In genomic region chrX:69493193-69493592, GRCh38 we compare ENCODE assay signal across 10 cellular contexts. TPM values are rescaled to one million over a fixed set of nuclear protein-coding genes. Genes with fewer than 3 reads are reported as not detected.
A peak's percentile ranks its signal among the peaks of the same experiment; 100 is the strongest.
DNase-seq lines count a peak whose midpoint lies in the region; ATAC-seq and TF ChIP-seq lines count a peak whose summit lies in the region.
"Had no signal": no experiment of that assay in that cellular context is flagged by ENCODE, and none has a peak within 500 bp of the region (broad histone marks: within the 10 kb centered on the region; RNA-seq: fewer than 3 reads in every experiment).

No MANE protein-coding gene starts in this region.

- POLR2A ChIA-PET in activated CD8-positive, alpha-beta T cell treated with anti-CD3 and anti-CD28 coated beads for 36 hours (lab: Charles Lee): no interaction called here

- H3K27me3 Mint-ChIP-seq in activated CD8-positive, alpha-beta T cell treated with anti-CD3 and anti-CD28 coated beads for 36 hours: peaks cover 3% of the 10 kb centered on the region
- H3K27me3 Mint-ChIP-seq: activated B cell treated with CpG ODN at 0.5 μM for 24 hours had no signal

- H3K27ac ChIP-seq in upper lobe of left lung: no peak overlapping the region

- DNase-seq in NCI-H2081 (lab: John Stamatoyannopoulos, UW) (peak; percentile 15 to 24), NCI-H2081 treated with DMSO at 0.1 percent for 48 hours (lab: John Stamatoyannopoulos, UW) (no peak), inferior parietal cortex (ENCODE audit: extremely low spot score) (peak; percentile 22), upper lobe of left lung (no peak)
- peak; percentile 12 for DNase-seq in Jurkat, Clone E6-1 (ENCODE audit: low read depth, low spot score)
- DNase-seq in activated CD8-positive, alpha-beta T cell treated with anti-CD3 and anti-CD28 coated beads for 36 hours: peak; percentile 38
- no peak for DNase-seq in central memory CD4-positive, alpha-beta T cell
- DNase-seq: activated B cell treated with CpG ODN at 0.5 μM for 24 hours had no signal

- no peak for TF ChIP-seq EP300 in upper lobe of left lung (IDR thresholded peaks at IDR 0.05)

- 17 to 19% methylated on average over 4 to 5 of the region's 5 CpGs for WGBS in upper lobe of left lung, 2 donors

- intact Hi-C loops in activated CD8-positive, alpha-beta T cell treated with anti-CD3 and anti-CD28 coated beads for 36 hours (cut with micrococcal nuclease): loop anchor here (5.0 to 10.0 kb wide), 2 partner anchors 529 to 602 kb away; no protein-coding TSS in a partner anchor

- no peak overlapping the region for H3K4me3 Mint-ChIP-seq in activated CD8-positive, alpha-beta T cell treated with anti-CD3 and anti-CD28 coated beads for 36 hours
- H3K4me3 Mint-ChIP-seq: activated B cell treated with CpG ODN at 0.5 μM for 24 hours; CD8-positive, alpha-beta T cell had no signal

- no peak overlapping the region for H3K27ac Mint-ChIP-seq in activated CD8-positive, alpha-beta T cell treated with anti-CD3 and anti-CD28 coated beads for 36 hours
- H3K27ac Mint-ChIP-seq: activated B cell treated with CpG ODN at 0.5 μM for 24 hours; CD8-positive, alpha-beta T cell had no signal

- no peaks in the 10 kb centered on the region for H3K9me3 ChIP-seq in upper lobe of left lung

- no peak for TF ChIP-seq POLR2A in upper lobe of left lung (IDR thresholded peaks at IDR 0.05)

- TF ChIP-seq CTCF in activated CD8-positive, alpha-beta T cell treated with anti-CD3 and anti-CD28 coated beads for 36 hours (IDR thresholded peaks at IDR 0.05): peak; percentile 36
- TF ChIP-seq CTCF in upper lobe of left lung (IDR thresholded peaks at IDR 0.05): peak; percentile 14 to 47 (median 37)

- H3K36me3 ChIP-seq in upper lobe of left lung: no peaks in the 10 kb centered on the region

- H3K4me3 ChIP-seq in Jurkat, Clone E6-1 (ENCODE audit: low read length): no peak overlapping the region
- no peak overlapping the region for H3K4me3 ChIP-seq in upper lobe of left lung

- CTCF ChIA-PET in activated CD8-positive, alpha-beta T cell treated with anti-CD3 and anti-CD28 coated beads for 36 hours (lab: Charles Lee): interaction anchor here (1.0 to 1.9 kb wide), 7 partner anchors 9 to 640 kb away, joined by 3 to 7 read pairs (median 4); partner anchors contain the start of gene IGBP1

- no peaks in the 10 kb centered on the region for H3K4me1 ChIP-seq in upper lobe of left lung

- H3K36me3 Mint-ChIP-seq in activated CD8-positive, alpha-beta T cell treated with anti-CD3 and anti-CD28 coated beads for 36 hours (ENCODE audit: low read depth): no peaks in the 10 kb centered on the region
- H3K36me3 Mint-ChIP-seq: CD8-positive, alpha-beta T cell had no signal

- ATAC-seq in activated CD8-positive, alpha-beta T cell treated with anti-CD3 and anti-CD28 coated beads for 36 hours: no peak
- peak; percentile 38 to 42 for ATAC-seq in upper lobe of left lung (ENCODE audit: low FRiP score in 2 of 2)
- no peak for ATAC-seq in HG02588 (IDR thresholded peaks at IDR 0.05; ENCODE audit: unreplicated experiment)
- ATAC-seq: CD8-positive, alpha-beta T cell had no signal

- H3K27me3 ChIP-seq in upper lobe of left lung: no peaks in the 10 kb centered on the region

- no peaks in the 10 kb centered on the region for H3K4me1 Mint-ChIP-seq in activated CD8-positive, alpha-beta T cell treated with anti-CD3 and anti-CD28 coated beads for 36 hours (ENCODE audit: low read depth)
- H3K4me1 Mint-ChIP-seq: activated B cell treated with CpG ODN at 0.5 μM for 24 hours had no signal

- no peaks in the 10 kb centered on the region for H3K9me3 Mint-ChIP-seq in activated CD8-positive, alpha-beta T cell treated with anti-CD3 and anti-CD28 coated beads for 36 hours
- H3K9me3 Mint-ChIP-seq: activated B cell treated with CpG ODN at 0.5 μM for 24 hours; CD8-positive, alpha-beta T cell had no signal

RNA-seq across cellular contexts. Expression of gene NALF2, which starts 10.9 kb away (rescaled TPM):
- polyA plus RNA-seq in Jurkat, Clone E6-1 (2012; ENCODE audit: insufficient read depth, insufficient read length): not detected
- total RNA-seq in activated CD8-positive, alpha-beta T cell treated with anti-CD3 and anti-CD28 coated beads for 36 hours: under 1 TPM; 0.13 to 0.18 TPM
- under 1 TPM in 3 of 6 donors, not detected in 3; 0.06 to 0.37 (median 0.15) TPM for total RNA-seq in upper lobe of left lung
- total RNA-seq: CD8-positive, alpha-beta T cell had no signal

Comparison
In these comparisons a context has a peak if more than half of its experiments do, and no peak if none do; other contexts are left out.
1. DNase-seq: peak in NCI-H2081 (2 of 2), Jurkat, Clone E6-1 (single experiment), activated CD8-positive, alpha-beta T cell treated with anti-CD3 and anti-CD28 coated beads for 36 hours (single experiment) and inferior parietal cortex (single experiment); none in NCI-H2081 treated with DMSO at 0.1 percent for 48 hours (single experiment), upper lobe of left lung (0 of 2) and central memory CD4-positive, alpha-beta T cell (single experiment).
2. ATAC-seq: peak in upper lobe of left lung (2 of 2); none in activated CD8-positive, alpha-beta T cell treated with anti-CD3 and anti-CD28 coated beads for 36 hours (single experiment) and HG02588 (single experiment).